In genomic region chr2:45883601-45884000, GRCh38 we compare ENCODE assay signal across 18 cellular contexts.
"Had no signal": no experiment of that assay in that cellular context is flagged by ENCODE, and none has a peak within 500 bp of the region (broad histone marks: within the 10 kb centered on the region; RNA-seq: fewer than 3 reads in every experiment).

No MANE protein-coding gene starts in this region.

- H3K27ac ChIP-seq: body of pancreas, psoas muscle had no signal

- H3K9me3 ChIP-seq: body of pancreas, gastrocnemius medialis, left lung, ovary, psoas muscle had no signal

- H3K4me3 ChIP-seq: body of pancreas, heart left ventricle, left lung, ovary, psoas muscle had no signal

- H3K27me3 Mint-ChIP-seq: activated CD4-positive, alpha-beta T cell treated with anti-CD3 and anti-CD28 coated beads, Interleukin-2, amount 10 ng/mL, durations not matched to agents 24 days and 14 days; naive B cell had no signal

- H3K9me3 Mint-ChIP-seq: activated CD4-positive, alpha-beta T cell treated with anti-CD3 and anti-CD28 coated beads, Interleukin-2, amount 10 ng/mL, durations not matched to agents 24 days and 14 days; activated naive CD4-positive, alpha-beta T cell treated with anti-CD3 and anti-CD28 coated beads, Interleukin-2, amount 50 U/mL, for 72 hours; activated T-cell treated with anti-CD3 and anti-CD28 coated beads, Interleukin-2, amount 50 U/mL, for 4 hours; naive B cell; stimulated activated effector memory CD8-positive, alpha-beta T cell treated with anti-CD3 and anti-CD28 coated beads, Interleukin-12 subunit alpha, Interleukin-12 subunit beta, amount 100 ng/mL, for 72 hours had no signal

- H3K4me3 Mint-ChIP-seq: activated CD4-positive, alpha-beta T cell treated with anti-CD3 and anti-CD28 coated beads, Interleukin-2, amount 10 ng/mL, durations not matched to agents 24 days and 14 days; activated CD8-positive, alpha-beta T cell treated with anti-CD3 and anti-CD28 coated beads, Interleukin-2, amount 10 ng/mL, durations not matched to agents 7 days and 5 days; activated T-cell treated with anti-CD3 and anti-CD28 coated beads, Interleukin-2, amount 50 U/mL, for 4 hours; stimulated activated effector memory CD8-positive, alpha-beta T cell treated with anti-CD3 and anti-CD28 coated beads, Interleukin-12 subunit alpha, Interleukin-12 subunit beta, amount 100 ng/mL, for 72 hours had no signal

- H3K27ac Mint-ChIP-seq: activated CD4-positive, alpha-beta T cell treated with anti-CD3 and anti-CD28 coated beads, Interleukin-2, amount 10 ng/mL, durations not matched to agents 24 days and 14 days; activated CD8-positive, alpha-beta T cell treated with anti-CD3 and anti-CD28 coated beads, Interleukin-2, amount 10 ng/mL, durations not matched to agents 7 days and 5 days; activated naive CD4-positive, alpha-beta T cell treated with anti-CD3 and anti-CD28 coated beads, Interleukin-2, amount 50 U/mL, for 72 hours; stimulated activated effector memory CD8-positive, alpha-beta T cell treated with anti-CD3 and anti-CD28 coated beads, Interleukin-12 subunit alpha, Interleukin-12 subunit beta, amount 100 ng/mL, for 72 hours had no signal

- DNase-seq: activated CD4-positive, alpha-beta T cell treated with anti-CD3 and anti-CD28 coated beads, Interleukin-2, amount 10 ng/mL, durations not matched to agents 24 days and 14 days; activated CD8-positive, alpha-beta T cell treated with anti-CD3 and anti-CD28 coated beads, Interleukin-2, amount 10 ng/mL, durations not matched to agents 7 days and 5 days; activated effector memory CD4-positive, alpha-beta T cell treated with Interleukin-2 at 50 U/mL for 16 hours; activated T-cell treated with anti-CD3 and anti-CD28 coated beads, Interleukin-2, amount 50 U/mL, for 4 hours; body of pancreas; central memory CD4-positive, alpha-beta T cell; erythroblast; gastrocnemius medialis; heart left ventricle; left lung; naive B cell; ovary; psoas muscle; stimulated activated CD4-positive, alpha-beta T cell treated with anti-CD3 and anti-CD28 coated beads, Interleukin-4, amount 100 ng/mL, for 24 hours; T1000 had no signal

- H3K36me3 Mint-ChIP-seq: activated naive CD4-positive, alpha-beta T cell treated with anti-CD3 and anti-CD28 coated beads, Interleukin-2, amount 50 U/mL, for 72 hours; stimulated activated effector memory CD8-positive, alpha-beta T cell treated with anti-CD3 and anti-CD28 coated beads, Interleukin-12 subunit alpha, Interleukin-12 subunit beta, amount 100 ng/mL, for 72 hours had no signal

- ATAC-seq: activated CD8-positive, alpha-beta T cell treated with anti-CD3 and anti-CD28 coated beads, Interleukin-2, amount 10 ng/mL, durations not matched to agents 7 days and 5 days; activated naive CD4-positive, alpha-beta T cell treated with anti-CD3 and anti-CD28 coated beads, Interleukin-2, amount 50 U/mL, for 72 hours; activated T-cell treated with anti-CD3 and anti-CD28 coated beads, Interleukin-2, amount 50 U/mL, for 4 hours; body of pancreas; left lung; sciatic nerve; stimulated activated effector memory CD8-positive, alpha-beta T cell treated with anti-CD3 and anti-CD28 coated beads, Interleukin-12 subunit alpha, Interleukin-12 subunit beta, amount 100 ng/mL, for 72 hours had no signal

- H3K4me1 Mint-ChIP-seq: activated CD4-positive, alpha-beta T cell treated with anti-CD3 and anti-CD28 coated beads, Interleukin-2, amount 10 ng/mL, durations not matched to agents 24 days and 14 days had no signal

- H3K27me3 ChIP-seq: body of pancreas, gastrocnemius medialis, heart left ventricle, left lung, ovary had no signal

- H3K36me3 ChIP-seq: gastrocnemius medialis, heart left ventricle, left lung, ovary had no signal
